Comparison of ENCODE assay signal across 26 cellular contexts in genomic region chr6:47149554-47149953, GRCh38.
DNase-seq lines count a peak whose midpoint lies in the region; ATAC-seq, FAIRE-seq and TF ChIP-seq lines count a peak whose summit lies in the region.
"Had no signal": no experiment of that assay in that cellular context is flagged by ENCODE, and none has a peak within 500 bp of the region (broad histone marks: within the 10 kb centered on the region; RNA-seq: fewer than 3 reads in every experiment).

No MANE protein-coding gene starts in this region.

- H3K23ac ChIP-seq in IMR-90 (ENCODE audit: low read depth, low read length) = no peak overlapping the region
- H3K23ac ChIP-seq in mesenchymal stem cell (ENCODE audit: low read length in 2 of 2) = peak overlapping the region in 1 of 2 experiments; percentile 28

- no peak overlapping the region for H2BK20ac ChIP-seq in IMR-90 (ENCODE audit: low read depth, low read length)

- peak overlapping the region; percentile 30; the same call in 1 of the 2 replicates for H2BK120ac ChIP-seq in IMR-90 (ENCODE audit: low read depth, low read length)
- H2BK120ac ChIP-seq in mesenchymal stem cell (ENCODE audit: low read depth, low read length) = no peak overlapping the region

- in situ Hi-C loops in IMR-90 (cut with MboI; ENCODE audit: low sequenced_read_pairs) = no loop called here
- in situ Hi-C loops in Panc1 (cut with HindIII; ENCODE audit: low pct_unique_long_range_greater_than_20kb, low sequenced_read_pairs) = no loop called here
- in situ Hi-C loops in K562 (cut with MboI) = no loop called here

- H3K18ac ChIP-seq in IMR-90 (ENCODE audit: low read depth, low read length) (no peak overlapping the region), mesenchymal stem cell (ENCODE audit: low read depth in 1 of 2, low read length in 2 of 2) (peak overlapping the region in 1 of 2 experiments; percentile 13)

- CTCF ChIA-PET in IMR-90 (lab: Yijun Ruan, JAX) = no interaction called here
- CTCF ChIA-PET in Panc1 (lab: Charles Lee) = no interaction called here
- CTCF ChIA-PET in K562 (lab: Yijun Ruan, JAX; ENCODE audit: low intra/inter-chr PET ratio) = no interaction called here

- TF ChIP-seq POLR2A in IMR-90 (IDR thresholded peaks at IDR 0.05; ENCODE audit: low read depth, low read length) (no peak), K562 (conservative IDR thresholded peaks at IDR 0.05) (no peak), adrenal gland (IDR thresholded peaks at IDR 0.05) (no peak), esophagus squamous epithelium (IDR thresholded peaks at IDR 0.05) (no peak)

- H3K27ac ChIP-seq in IMR-90 (ENCODE audit: insufficient read depth, low read length) (no peak overlapping the region), Panc1 (ENCODE audit: low read length) (peak overlapping the region; percentile 9), K562 (ENCODE audit: extremely low read depth, low read depth, low read length) (no peak overlapping the region), mesenchymal stem cell (ENCODE audit: low read length, poor library complexity, severe bottlenecking) (no peak overlapping the region), adrenal gland (no peak overlapping the region), esophagus squamous epithelium (no peak overlapping the region)
- H3K27ac ChIP-seq: BLaER1 treated with 17β-estradiol and CSF1 and Interleukin-3, amounts not matched to agents 10 nM and 100 nM had no signal

- H2BK12ac ChIP-seq in mesenchymal stem cell (ENCODE audit: low read length in 2 of 2) = peak overlapping the region; percentile 6 to 84

- TF ChIP-seq CTCF in IMR-90 (conservative IDR thresholded peaks at IDR 0.05; ENCODE audit: low read depth, low read length) (no peak), Panc1 (IDR thresholded peaks at IDR 0.05) (no peak), K562 (IDR thresholded peaks at IDR 0.05 in 2 of 3, conservative IDR thresholded peaks at IDR 0.05 in 1 of 3; ENCODE audit: insufficient read depth in 2 of 3, low read depth in 1 of 3, low read length in 3 of 3) (no peak), adrenal gland (IDR thresholded peaks at IDR 0.05) (no peak), type B pancreatic cell (conservative IDR thresholded peaks at IDR 0.05) (no peak), esophagus squamous epithelium (IDR thresholded peaks at IDR 0.05) (no peak)

- peaks cover 27% of the 10 kb centered on the region for H3K4me1 ChIP-seq in IMR-90 (ENCODE audit: control insufficient read depth, insufficient read depth, low read length)
- peaks cover 28% of the 10 kb centered on the region for H3K4me1 ChIP-seq in Panc1 (ENCODE audit: control insufficient read depth, insufficient read depth, low read length)
- no peaks in the 10 kb centered on the region; a peak in 1 of 5 replicates for H3K4me1 ChIP-seq in K562 (replicated peaks in 1 of 2; ENCODE audit: control insufficient read depth in 2 of 2, insufficient read depth in 2 of 2, low read length in 2 of 2)
- peaks cover 9% of the 10 kb centered on the region for H3K4me1 ChIP-seq in mesenchymal stem cell (ENCODE audit: control insufficient read depth, insufficient read depth, low read depth, low read length)
- H3K4me1 ChIP-seq in adrenal gland (replicated peaks in 1 of 2) = no peaks in the 10 kb centered on the region
- peaks cover 0 to 25% (median 18%) of the 10 kb centered on the region in 3 donors for H3K4me1 ChIP-seq in esophagus squamous epithelium
- H3K4me1 ChIP-seq: BE2C had no signal

- H3K9me1 ChIP-seq in IMR-90 (ENCODE audit: insufficient read depth, low read length) (peaks cover 16% of the 10 kb centered on the region), K562 (ENCODE audit: control insufficient read depth, insufficient read depth, low read length) (no peaks in the 10 kb centered on the region)

- H3K27me3 Mint-ChIP-seq in type B pancreatic cell = no peaks in the 10 kb centered on the region

- H2AK5ac ChIP-seq in IMR-90 (ENCODE audit: low read depth, low read length) = no peak overlapping the region
- no peak overlapping the region for H2AK5ac ChIP-seq in mesenchymal stem cell (ENCODE audit: low read length, severe bottlenecking)

- no peaks in the 10 kb centered on the region for H3K79me1 ChIP-seq in IMR-90 (ENCODE audit: low read depth in 1 of 2, low read length in 2 of 2)
- H3K79me1 ChIP-seq in mesenchymal stem cell (replicated peaks; ENCODE audit: low read length, poor library complexity, severe bottlenecking) = no peaks in the 10 kb centered on the region

- no peak for FAIRE-seq in K562 (lab: Jason Lieb, UNC)
- FAIRE-seq: A549, D721Med, G401.6, GM12892 had no signal

- H3K4ac ChIP-seq in IMR-90 (ENCODE audit: low read depth, low read length) (no peak overlapping the region), mesenchymal stem cell (ENCODE audit: low read depth in 1 of 2, low read length in 2 of 2) (no peak overlapping the region)

- WGBS in IMR-90 (ENCODE audit: extremely low coverage in 2 of 2, insufficient read length in 1 of 2), 2 experiments = no CpG with 5 or more reads among the region's 2 CpGs
- 0% methylated on average over 2 of the region's 2 CpGs for WGBS in K562 (ENCODE audit: insufficient coverage, low coverage, missing lambda C conversion rate)
- 100% methylated on average over 1 of the region's 2 CpGs for WGBS in mesenchymal stem cell
- WGBS in adrenal gland, 4 donors = 48 to 65% (median 60%) methylated on average over 2 of the region's 2 CpGs
- 50 to 75% methylated on average over 2 of the region's 2 CpGs for WGBS in esophagus squamous epithelium, 2 donors

- TF ChIP-seq RAD21 in IMR-90 (IDR thresholded peaks at IDR 0.05; ENCODE audit: low read length) (no peak), K562 (CRISPR knock-in tag; conservative IDR thresholded peaks at IDR 0.05 in 1 of 2, IDR thresholded peaks at IDR 0.05 in 1 of 2) (no peak)

- H3K36me3 Mint-ChIP-seq in type B pancreatic cell = no peaks in the 10 kb centered on the region
- H3K36me3 Mint-ChIP-seq: CD14-positive monocyte; CD8-positive, alpha-beta memory T cell had no signal

- H3K27ac Mint-ChIP-seq in type B pancreatic cell = no peak overlapping the region
- H3K27ac Mint-ChIP-seq: CD14-positive monocyte; CD4-positive, alpha-beta T cell; CD8-positive, alpha-beta memory T cell; GM23338; H9; HFFc6 had no signal

- H3K9ac ChIP-seq in IMR-90 (ENCODE audit: low read depth, low read length) (no peak overlapping the region), K562 (ENCODE audit: insufficient read depth in 1 of 2, low read depth in 2 of 2, low read length in 2 of 2) (no peak overlapping the region), mesenchymal stem cell (ENCODE audit: low read length) (no peak overlapping the region)
- H3K9ac ChIP-seq: BLaER1 treated with 17β-estradiol and CSF1 and Interleukin-3, amounts not matched to agents 10 nM and 100 nM had no signal

- H4K91ac ChIP-seq in IMR-90 (ENCODE audit: insufficient read depth, low read depth, low read length) = no peak overlapping the region
- peak overlapping the region; percentile 4 for H4K91ac ChIP-seq in mesenchymal stem cell (ENCODE audit: low read length)

- no peaks in the 10 kb centered on the region for H3K9me3 Mint-ChIP-seq in type B pancreatic cell
- H3K9me3 Mint-ChIP-seq: CD14-positive monocyte; CD4-positive, alpha-beta T cell; GM23338; H9; HFFc6 had no signal

- POLR2A ChIA-PET in IMR-90 (lab: Charles Lee; ENCODE audit: unreplicated experiment) = no interaction called here
- POLR2A ChIA-PET in Panc1 (lab: Charles Lee) = no interaction called here
- POLR2A ChIA-PET in K562 (lab: Yijun Ruan, JAX) = interaction anchor here (0.6 to 0.8 kb wide), 2 partner anchors 9 to 158 kb away, joined by 3 read pairs; no protein-coding TSS in a partner anchor

- H4K8ac ChIP-seq in IMR-90 (ENCODE audit: low read depth in 2 of 2, low read length in 2 of 2) (no peak overlapping the region), mesenchymal stem cell (ENCODE audit: low read length) (no peak overlapping the region)

- no peak overlapping the region for H3K56ac ChIP-seq in IMR-90 (ENCODE audit: extremely low read depth, insufficient read depth, low read length)

- no peak overlapping the region for H2AFZ ChIP-seq in IMR-90 (replicated peaks; ENCODE audit: low read length, poor library complexity)
- no peak overlapping the region for H2AFZ ChIP-seq in K562 (ENCODE audit: low read depth, low read length)
- H2AFZ ChIP-seq in mesenchymal stem cell (ENCODE audit: low read depth, low read length) = no peak overlapping the region
- H2AFZ ChIP-seq: GM23338 had no signal

- intact Hi-C loops in IMR-90 (cut with micrococcal nuclease) = no loop called here
- intact Hi-C loops in Panc1 (cut with micrococcal nuclease; ENCODE audit: unreplicated experiment) = no loop called here
- intact Hi-C loops in K562 (cut with micrococcal nuclease) = no loop called here
- intact Hi-C loops in adrenal gland (cut with DNase I) = no loop called here
- intact Hi-C loops in esophagus squamous epithelium (cut with DNase I) = no loop called here

- H3K27me3 ChIP-seq in IMR-90 (ENCODE audit: control insufficient read depth, insufficient read depth, low read length) = no peaks in the 10 kb centered on the region
- no peaks in the 10 kb centered on the region for H3K27me3 ChIP-seq in Panc1 (ENCODE audit: control insufficient read depth, insufficient read depth, low read length)
- H3K27me3 ChIP-seq in K562 (ENCODE audit: control insufficient read depth in 2 of 2, insufficient read depth in 2 of 2, low read length in 2 of 2) = peaks cover 12 to 17% of the 10 kb centered on the region in 2 experiments
- no peaks in the 10 kb centered on the region for H3K27me3 ChIP-seq in mesenchymal stem cell (ENCODE audit: control insufficient read depth in 1 of 2, insufficient read depth in 1 of 2, low read length in 2 of 2)
- H3K27me3 ChIP-seq in adrenal gland = no peaks in the 10 kb centered on the region
- H3K27me3 ChIP-seq in esophagus squamous epithelium = no peaks in the 10 kb centered on the region
- H3K27me3 ChIP-seq: BE2C; BLaER1 treated with 17β-estradiol and CSF1 and Interleukin-3, amounts not matched to agents 10 nM and 100 nM had no signal

- no peaks in the 10 kb centered on the region for H3K9me3 ChIP-seq in IMR-90 (ENCODE audit: control insufficient read depth, insufficient read depth, low read length)
- H3K9me3 ChIP-seq in Panc1 (ENCODE audit: control insufficient read depth, insufficient read depth, low read depth, low read length) = no peaks in the 10 kb centered on the region
- H3K9me3 ChIP-seq in K562 (replicated peaks; ENCODE audit: control insufficient read depth, insufficient read depth, low read depth, low read length) = no peaks in the 10 kb centered on the region
- H3K9me3 ChIP-seq in mesenchymal stem cell (ENCODE audit: control insufficient read depth, low read length) = no peaks in the 10 kb centered on the region
- no peaks in the 10 kb centered on the region for H3K9me3 ChIP-seq in adrenal gland (replicated peaks in 1 of 3)
- H3K9me3 ChIP-seq in esophagus squamous epithelium = no peaks in the 10 kb centered on the region
- H3K9me3 ChIP-seq: A549; BE2C; BLaER1 treated with 17β-estradiol and CSF1 and Interleukin-3, amounts not matched to agents 10 nM and 100 nM had no signal

- ATAC-seq in IMR-90 (ENCODE audit: low read depth) (no peak), Panc1 (no peak), K562 (no peak; the same call in 2 of the 3 replicates)
- ATAC-seq: A549, GM23338, HCT116 had no signal

- H3K4me3 ChIP-seq in IMR-90 (ENCODE audit: insufficient read depth, low read depth, low read length) (no peak overlapping the region), Panc1 (ENCODE audit: low read depth in 2 of 2, low read length in 2 of 2) (no peak overlapping the region), K562 (no peak overlapping the region), mesenchymal stem cell (ENCODE audit: insufficient read depth in 1 of 2, low read depth in 1 of 2, low read length in 2 of 2) (no peak overlapping the region), adrenal gland (no peak overlapping the region), esophagus squamous epithelium (no peak overlapping the region)
- H3K4me3 ChIP-seq: A549; BLaER1 treated with 17β-estradiol and CSF1 and Interleukin-3, amounts not matched to agents 10 nM and 100 nM; GM23338 had no signal

- H4K20me1 ChIP-seq in IMR-90 (ENCODE audit: insufficient read depth, low read length) (no peaks in the 10 kb centered on the region), K562 (replicated peaks; ENCODE audit: control insufficient read depth, insufficient read depth, low read length) (no peaks in the 10 kb centered on the region)
- H4K20me1 ChIP-seq: BLaER1 treated with 17β-estradiol and CSF1 and Interleukin-3, amounts not matched to agents 10 nM and 100 nM had no signal

- H3K4me2 ChIP-seq in IMR-90 (ENCODE audit: low read depth, low read length) (no peak overlapping the region), K562 (ENCODE audit: insufficient read depth, low read length) (no peak overlapping the region), mesenchymal stem cell (ENCODE audit: low read length, poor library complexity, severe bottlenecking) (no peak overlapping the region)
- H3K4me2 ChIP-seq: BLaER1 treated with 17β-estradiol and CSF1 and Interleukin-3, amounts not matched to agents 10 nM and 100 nM; GM23338 had no signal

- H3K4me1 Mint-ChIP-seq in type B pancreatic cell (ENCODE audit: unreplicated experiment) = peaks cover 33% of the 10 kb centered on the region
- H3K4me1 Mint-ChIP-seq: CD8-positive, alpha-beta memory T cell had no signal

- H3K14ac ChIP-seq in IMR-90 (replicated peaks; ENCODE audit: low read depth, low read length) (no peak overlapping the region), mesenchymal stem cell (ENCODE audit: low read length in 2 of 2) (no peak overlapping the region)

- H3K79me2 ChIP-seq in K562 (ENCODE audit: control insufficient read depth, insufficient read depth, low read length) = no peaks in the 10 kb centered on the region

- H4K5ac ChIP-seq in IMR-90 (ENCODE audit: low read depth, low read length) = no peak overlapping the region

- no peak for TF ChIP-seq EP300 in K562 (IDR thresholded peaks at IDR 0.05; ENCODE audit: low read length)

- H2BK5ac ChIP-seq in IMR-90 (ENCODE audit: low read depth, low read length, poor library complexity, severe bottlenecking) (no peak overlapping the region), mesenchymal stem cell (ENCODE audit: low read depth, low read length, poor library complexity, severe bottlenecking) (no peak overlapping the region)

- dilution Hi-C loops in IMR-90 (cut with HindIII; ENCODE audit: low sequenced_read_pairs, unreplicated experiment) = no loop called here

- H2BK15ac ChIP-seq in IMR-90 (ENCODE audit: low read depth, low read length) (no peak overlapping the region), mesenchymal stem cell (ENCODE audit: low read depth, poor library complexity, severe bottlenecking) (no peak overlapping the region)

- no peaks in the 10 kb centered on the region for H3K36me3 ChIP-seq in IMR-90 (ENCODE audit: control insufficient read depth, insufficient read depth, low read length)
- no peaks in the 10 kb centered on the region for H3K36me3 ChIP-seq in Panc1 (ENCODE audit: control insufficient read depth, insufficient read depth, low read length)
- H3K36me3 ChIP-seq in K562 (ENCODE audit: control insufficient read depth, insufficient read depth, low read length) = no peaks in the 10 kb centered on the region
- no peaks in the 10 kb centered on the region for H3K36me3 ChIP-seq in mesenchymal stem cell (ENCODE audit: control insufficient read depth in 1 of 2, insufficient read depth in 2 of 2, low read depth in 1 of 2, low read length in 2 of 2)
- H3K36me3 ChIP-seq in adrenal gland (replicated peaks in 1 of 2) = no peaks in the 10 kb centered on the region
- no peaks in the 10 kb centered on the region for H3K36me3 ChIP-seq in esophagus squamous epithelium
- H3K36me3 ChIP-seq: BE2C; BLaER1 treated with 17β-estradiol and CSF1 and Interleukin-3, amounts not matched to agents 10 nM and 100 nM had no signal

- H2AK9ac ChIP-seq in IMR-90 (replicated peaks; ENCODE audit: low read depth, low read length, poor library complexity) = no peak overlapping the region

- H3K4me3 Mint-ChIP-seq in type B pancreatic cell = no peak overlapping the region
- H3K4me3 Mint-ChIP-seq: CD14-positive monocyte; CD4-positive, alpha-beta T cell; CD8-positive, alpha-beta memory T cell; GM23338; H9; HFFc6 had no signal

- DNase-seq in IMR-90 (no peak), Panc1 (ENCODE audit: low read depth, low spot score) (no peak), K562 (ENCODE audit: extremely low read depth in 1 of 4, low spot score in 3 of 4) (no peak), mesenchymal stem cell (no peak), DMS79 (lab: John Stamatoyannopoulos, UW) (no peak), adrenal gland (no peak), type B pancreatic cell (ENCODE audit: extremely low spot score, unreplicated experiment) (no peak), esophagus squamous epithelium (lab: John Stamatoyannopoulos, UW) (no peak)
- DNase-seq: 8988T; ACHN; AML-193; BE2C; CD4-positive, alpha-beta T cell; CD8-positive, alpha-beta memory T cell; DMS 273 treated with DMSO at 0.1 percent for 48 hours; DND-41; H9; HFFc6 had no signal

- no TSS peak for BruUV-seq in IMR-90 (replicated peaks; lab: Mats Ljungman, UMichigan)
- no TSS peak for BruUV-seq in Panc1 (replicated peaks; lab: Mats Ljungman, UMichigan)
- no TSS peak for BruUV-seq in K562 (replicated peaks; lab: Mats Ljungman, UMichigan)
